ENCODE assay signal across 12 cellular contexts in genomic region chr5:154740483-154740882, GRCh38. TPM values are rescaled to one million over a fixed set of nuclear protein-coding genes. Genes with fewer than 3 reads are reported as not detected.
A peak's percentile ranks its signal among the peaks of the same experiment; 100 is the strongest.
DNase-seq lines count a peak whose midpoint lies in the region; ATAC-seq and TF ChIP-seq lines count a peak whose summit lies in the region.
"Had no signal": no experiment of that assay in that cellular context is flagged by ENCODE, and none has a peak within 500 bp of the region (broad histone marks: within the 10 kb centered on the region; RNA-seq: fewer than 3 reads in every experiment).

No MANE protein-coding gene starts in this region.

- H3K9me3 ChIP-seq in ovary, result no peaks in the 10 kb centered on the region

- no peaks in the 10 kb centered on the region for H3K27me3 ChIP-seq in ovary

- no peak overlapping the region for H3K27ac ChIP-seq in ovary

- ATAC-seq in Right ventricle myocardium superior (ENCODE audit: poor library complexity) (peak; percentile 90), HG03135 (IDR thresholded peaks at IDR 0.05; ENCODE audit: unreplicated experiment) (no peak)

- no peak overlapping the region for H3K4me3 ChIP-seq in AG10803 (ENCODE audit: low read length)
- no peak overlapping the region for H3K4me3 ChIP-seq in ovary

- no peaks in the 10 kb centered on the region for H3K36me3 ChIP-seq in ovary

- no peaks in the 10 kb centered on the region for H3K4me1 ChIP-seq in ovary (ENCODE audit: insufficient read depth)

- TF ChIP-seq EP300 in ovary (IDR thresholded peaks at IDR 0.05), result no peak

- no peak for TF ChIP-seq POLR2A in ovary (IDR thresholded peaks at IDR 0.05)

- WGBS in ovary, 3 donors, result 48 to 57% (median 54%) methylated on average over 2 of the region's 2 CpGs

- TF ChIP-seq CTCF in AG10803 (conservative IDR thresholded peaks at IDR 0.05; ENCODE audit: low read length) (no peak), ovary (IDR thresholded peaks at IDR 0.05) (no peak)

- DNase-seq in AG10803 (ENCODE audit: low read depth), result peak; percentile 71
- DNase-seq in amniotic epithelial cell (ENCODE audit: low read depth), result peak; percentile 88
- peak; percentile 88 for DNase-seq in Right ventricle myocardium superior
- DNase-seq in ovary, result peak in 4 of 5 donors; percentile 27 to 58 (median 36)
- DNase-seq in kidney glomerular epithelial cell (lab: John Stamatoyannopoulos, UW), result no peak
- no peak for DNase-seq in stimulated activated naive CD4-positive, alpha-beta T cell treated with Interleukin-2 at 50 U/mL for 16 hours (lab: John Stamatoyannopoulos, UW)
- DNase-seq in 8988T, result no peak
- DNase-seq: activated CD4-positive, alpha-beta T cell treated with anti-CD3 and anti-CD28 coated beads, Interleukin-2, amount 10 ng/mL, durations not matched to agents 7 days and 5 days; naive B cell; NCI-H2107; SHP77 treated with DMSO at 0.1 percent for 48 hours had no signal

- intact Hi-C loops in Right ventricle myocardium superior (cut with DNase I), result no loop called here
- intact Hi-C loops in ovary (cut with DNase I), result loop anchor here in 1 of 4 donors (5.0 kb wide), 1 partner anchor 543 kb away; no protein-coding TSS in a partner anchor

RNA-seq across cellular contexts. Expression of gene LARP1, which starts 14.7 kb away (rescaled TPM):
- 151 TPM for total RNA-seq in Right ventricle myocardium superior
- total RNA-seq in ovary, result 100 to 1,000 TPM in 5 of 7 donors, 10 to 100 TPM in 2; 49.0 to 249 (median 150) TPM
- polyA plus RNA-seq in ovary, result 100 to 1,000 TPM in 1 of 2 donors, 10 to 100 TPM in 1; 38.1 to 121 TPM

Comparison
In these comparisons a context has a peak if more than half of its experiments do, and no peak if none do; other contexts are left out.
1. DNase-seq: peak in AG10803 (single experiment), amniotic epithelial cell (single experiment), Right ventricle myocardium superior (single experiment) and ovary (4 of 5); none in kidney glomerular epithelial cell (single experiment), stimulated activated naive CD4-positive, alpha-beta T cell treated with Interleukin-2 at 50 U/mL for 16 hours (single experiment) and 8988T (single experiment).